In the genomic region with DNA sequence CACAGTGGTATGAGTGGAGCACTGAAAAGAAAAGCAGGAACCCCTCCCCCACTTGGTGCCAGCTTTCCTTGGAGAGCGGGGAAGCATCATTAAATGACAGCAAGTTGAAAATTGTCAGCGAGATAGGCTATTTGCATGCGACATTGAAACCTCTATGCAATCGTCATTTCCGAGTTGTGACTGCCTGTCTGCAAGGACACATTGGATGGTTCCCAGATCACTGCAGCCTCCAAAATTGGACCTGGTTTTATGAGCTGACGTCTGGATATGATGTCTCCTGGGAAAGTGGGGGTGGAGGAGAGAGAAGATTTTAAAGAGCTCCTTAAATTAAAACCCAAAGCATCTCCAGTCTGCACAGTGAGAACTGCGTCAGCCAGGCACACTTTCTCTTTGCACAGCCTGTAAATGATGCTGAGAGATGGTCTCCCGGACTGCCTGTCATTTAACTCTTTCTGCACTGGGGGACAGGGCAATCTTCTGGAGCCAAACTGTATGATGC, we compare ENCODE assay signal across 1 cellular context.
TF ChIP-seq lines count a peak whose summit lies in the region.

No MANE protein-coding gene starts in this region.

TF ChIP-seq in HepG2, 621 proteins besides CTCF, POLR2A, EP300 and RAD21:
- TF ChIP-seq ZNF224 (CRISPR knock-in tag; IDR thresholded peaks at IDR 0.05) (no peak), ZNF652 (CRISPR knock-in tag; IDR thresholded peaks at IDR 0.05; ENCODE audit: borderline replicate concordance, low read depth) (peak; percentile 63; the same call in 1 of the 2 replicates)
